In the genomic region with DNA sequence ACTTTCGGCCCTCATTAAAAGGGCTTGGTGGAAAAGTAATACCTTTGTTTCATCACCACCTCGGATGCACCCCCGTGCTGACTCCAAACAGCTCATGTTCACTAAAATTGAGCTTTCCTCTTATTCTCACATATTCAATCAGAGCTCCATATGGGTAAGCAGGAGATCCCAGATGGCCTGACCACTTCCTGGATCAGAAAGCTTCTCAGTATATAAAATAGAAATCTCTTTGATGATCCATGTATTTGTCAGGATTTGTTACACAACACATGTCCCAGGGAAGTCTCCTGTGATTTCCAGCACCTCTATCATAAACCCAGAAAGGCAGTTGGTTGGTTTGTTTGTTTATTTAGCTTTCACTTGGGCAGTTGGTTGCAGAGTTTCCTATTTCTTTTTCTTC, we compare ENCODE assay signal across 19 cellular contexts.
DNase-seq lines count a peak whose midpoint lies in the region; ATAC-seq and TF ChIP-seq lines count a peak whose summit lies in the region.
"Had no signal": no experiment of that assay in that cellular context is flagged by ENCODE, and none has a peak within 500 bp of the region (broad histone marks: within the 10 kb centered on the region; RNA-seq: fewer than 3 reads in every experiment).

No MANE protein-coding gene starts in this region.

- peaks cover 6% of the 10 kb centered on the region for H3K9me3 ChIP-seq in WERI-Rb-1 (ENCODE audit: severe bottlenecking)

- H3K27me3 ChIP-seq in WERI-Rb-1 (ENCODE audit: insufficient read depth, low read depth, severe bottlenecking): no peaks in the 10 kb centered on the region
- H3K27me3 ChIP-seq in foreskin keratinocyte: no peaks in the 10 kb centered on the region
- no peaks in the 10 kb centered on the region for H3K27me3 ChIP-seq in brain microvascular endothelial cell (replicated peaks)

- H3K4me1 ChIP-seq in foreskin keratinocyte: peaks cover 14% of the 10 kb centered on the region

- TF ChIP-seq CTCF in WERI-Rb-1 (IDR thresholded peaks at IDR 0.05; ENCODE audit: low read depth, low read length): no peak
- no peak for TF ChIP-seq CTCF in foreskin keratinocyte (conservative IDR thresholded peaks at IDR 0.05)
- TF ChIP-seq CTCF in brain microvascular endothelial cell (IDR thresholded peaks at IDR 0.05; ENCODE audit: low read depth, low read length, missing control alignments): no peak

- H3K27ac ChIP-seq in WERI-Rb-1 (peak overlapping the region; percentile 65), foreskin keratinocyte (no peak overlapping the region), brain microvascular endothelial cell (no peak overlapping the region)
- H3K27ac ChIP-seq: 22Rv1 had no signal

- H3K4me3 ChIP-seq in WERI-Rb-1 (ENCODE audit: low read depth, low read length): no peak overlapping the region
- H3K4me3 ChIP-seq in skeletal muscle cell (ENCODE audit: low read depth, low read length): no peak overlapping the region
- H3K4me3 ChIP-seq in brain microvascular endothelial cell (ENCODE audit: low read depth, low read length): no peak overlapping the region
- H3K4me3 ChIP-seq: K562 had no signal

- DNase-seq in DMS 273 (lab: John Stamatoyannopoulos, UW; ENCODE audit: unreplicated experiment): peak; percentile 26
- no peak for DNase-seq in DMS 273 treated with DMSO at 0.1 percent for 48 hours (lab: John Stamatoyannopoulos, UW)
- peak; percentile 56 for DNase-seq in WERI-Rb-1
- peak; percentile 55 to 61 for DNase-seq in foreskin keratinocyte
- peak; percentile 89 for DNase-seq in skeletal muscle cell (ENCODE audit: low read depth)
- no peak for DNase-seq in islet precursor cell
- DNase-seq in brain microvascular endothelial cell: no peak
- DNase-seq in activated T-cell treated with anti-CD3 and anti-CD28 coated beads, Interleukin-2, amount 50 U/mL, for 1 hour: no peak
- DNase-seq: C1 segment of cervical spinal cord, DMS153, NCI-H1092, NCI-H1694, NCI-H2107, NCI-H226, NCI-H69, PC-3 had no signal

- in situ Hi-C loops in brain microvascular endothelial cell (cut with HindIII; ENCODE audit: low pct_ligation_motif_present, low sequenced_read_pairs): no loop called here

- H3K36me3 ChIP-seq in WERI-Rb-1 (no peaks in the 10 kb centered on the region), brain microvascular endothelial cell (replicated peaks) (no peaks in the 10 kb centered on the region)

- ATAC-seq in foreskin keratinocyte: peak; percentile 59
- ATAC-seq: HCT116, K562, PC-3 had no signal

Comparison
In these comparisons a context has a peak if more than half of its experiments do, and no peak if none do; other contexts are left out.
1. DNase-seq: peak in DMS 273 (single experiment), WERI-Rb-1 (single experiment), foreskin keratinocyte (2 of 2) and skeletal muscle cell (single experiment); none in DMS 273 treated with DMSO at 0.1 percent for 48 hours (single experiment), islet precursor cell (single experiment), brain microvascular endothelial cell (single experiment) and activated T-cell treated with anti-CD3 and anti-CD28 coated beads, Interleukin-2, amount 50 U/mL, for 1 hour (single experiment).